In genomic region chr3:126347543-126348161, GRCh38 we compare ENCODE assay signal across 17 cellular contexts. TPM values are rescaled to one million over a fixed set of nuclear protein-coding genes. Genes with fewer than 3 reads are reported as not detected.
A peak's percentile ranks its signal among the peaks of the same experiment; 100 is the strongest.
DNase-seq lines count a peak whose midpoint lies in the region; ATAC-seq and TF ChIP-seq lines count a peak whose summit lies in the region.
"Had no signal": no experiment of that assay in that cellular context is flagged by ENCODE, and none has a peak within 500 bp of the region (broad histone marks: within the 10 kb centered on the region; RNA-seq: fewer than 3 reads in every experiment).

No MANE protein-coding gene starts in this region.

- TF ChIP-seq CTCF in RWPE2 (IDR thresholded peaks at IDR 0.05; ENCODE audit: poor library complexity, severe bottlenecking), result no peak

- peak; percentile 44 for DNase-seq in RWPE2 (ENCODE audit: low spot score)
- DNase-seq in left lobe of liver (ENCODE audit: low spot score), result peak; percentile 33
- peak; percentile 11 for DNase-seq in stimulated activated CD8-positive, alpha-beta memory T cell treated with anti-CD3 and anti-CD28 coated beads, Interleukin-4, amount 100 ng/mL, for 48 hours
- DNase-seq in NCI-H1092 (lab: John Stamatoyannopoulos, UW), result no peak
- no peak for DNase-seq in MV-4-11 (lab: John Stamatoyannopoulos, UW)
- DNase-seq in foreskin melanocyte, result no peak
- DNase-seq: DMS153; foreskin fibroblast; IMR-90; mesenchymal stem cell; NCI-H2107; stimulated activated naive CD4-positive, alpha-beta T cell had no signal

- no peaks in the 10 kb centered on the region for H3K27me3 ChIP-seq in RWPE2 (ENCODE audit: insufficient read depth, poor library complexity, severe bottlenecking)
- H3K27me3 ChIP-seq: Peyer's patch had no signal

- H3K4me1 ChIP-seq in RWPE2 (ENCODE audit: insufficient read depth, poor library complexity, severe bottlenecking), result no peaks in the 10 kb centered on the region
- H3K4me1 ChIP-seq: Peyer's patch had no signal

- no peaks in the 10 kb centered on the region for H3K9me3 ChIP-seq in RWPE2 (ENCODE audit: severe bottlenecking)
- H3K9me3 ChIP-seq: Peyer's patch had no signal

- no peaks in the 10 kb centered on the region for H3K36me3 ChIP-seq in RWPE2 (ENCODE audit: low read depth)

- no peak overlapping the region for H3K27ac ChIP-seq in RWPE2 (ENCODE audit: poor library complexity, severe bottlenecking)
- peak overlapping the region; percentile 35 for H3K27ac ChIP-seq in angular gyrus (ENCODE audit: low read depth, low read length)
- H3K27ac ChIP-seq: Peyer's patch, skin epidermis had no signal

- no peak overlapping the region for H3K4me3 ChIP-seq in RWPE2 (ENCODE audit: severe bottlenecking)
- H3K4me3 ChIP-seq: Peyer's patch, skin epidermis had no signal

- ATAC-seq in RWPE2 (ENCODE audit: low read depth), result no peak
- ATAC-seq in left lobe of liver, result no peak

RNA-seq across cellular contexts. Expression of gene KLF15, which starts 9.6 kb away (rescaled TPM):
- total RNA-seq in left lobe of liver, result 105 TPM

RNA-seq across cellular contexts. Expression of gene CFAP100, which starts 47.1 kb away (rescaled TPM):
- not detected for total RNA-seq in left lobe of liver
- total RNA-seq: B cell, bronchial epithelial cell, IMR-90, Peyer's patch had no signal

Comparison
In these comparisons a context has a peak if more than half of its experiments do, and no peak if none do; other contexts are left out.
1. DNase-seq: peak in RWPE2 (single experiment), left lobe of liver (single experiment) and stimulated activated CD8-positive, alpha-beta memory T cell treated with anti-CD3 and anti-CD28 coated beads, Interleukin-4, amount 100 ng/mL, for 48 hours (single experiment); none in NCI-H1092 (single experiment), MV-4-11 (single experiment) and foreskin melanocyte (single experiment).